ENCODE assay signal across 1 cellular context in the genomic region with DNA sequence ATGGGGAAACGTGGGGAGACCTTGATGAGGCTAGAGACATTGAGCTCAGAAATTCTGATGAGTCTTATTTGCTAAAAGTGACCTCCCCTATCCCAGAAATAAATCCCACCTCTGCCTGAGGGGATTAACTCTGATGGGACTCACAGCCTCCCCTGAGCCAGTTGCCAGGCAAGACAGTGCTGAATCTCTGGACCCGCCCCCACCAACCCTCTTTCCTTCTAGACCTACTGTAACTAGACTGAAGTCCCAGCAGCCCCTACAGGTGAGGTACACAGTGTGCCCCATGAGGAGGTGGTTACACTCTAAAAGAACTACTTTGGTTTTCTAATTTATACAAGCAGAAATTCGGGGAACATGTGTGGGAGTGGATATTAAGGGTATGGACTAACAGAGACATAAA.
TF ChIP-seq lines count a peak whose summit lies in the region.

No MANE protein-coding gene starts in this region.

TF ChIP-seq in GM23338, 12 proteins besides CTCF, POLR2A, EP300 and RAD21 (continued from another document):
- TF ChIP-seq NANOG (IDR thresholded peaks at IDR 0.05; ENCODE audit: borderline replicate concordance), result no peak
